ENCODE assay signal across 6 cellular contexts in the genomic region with DNA sequence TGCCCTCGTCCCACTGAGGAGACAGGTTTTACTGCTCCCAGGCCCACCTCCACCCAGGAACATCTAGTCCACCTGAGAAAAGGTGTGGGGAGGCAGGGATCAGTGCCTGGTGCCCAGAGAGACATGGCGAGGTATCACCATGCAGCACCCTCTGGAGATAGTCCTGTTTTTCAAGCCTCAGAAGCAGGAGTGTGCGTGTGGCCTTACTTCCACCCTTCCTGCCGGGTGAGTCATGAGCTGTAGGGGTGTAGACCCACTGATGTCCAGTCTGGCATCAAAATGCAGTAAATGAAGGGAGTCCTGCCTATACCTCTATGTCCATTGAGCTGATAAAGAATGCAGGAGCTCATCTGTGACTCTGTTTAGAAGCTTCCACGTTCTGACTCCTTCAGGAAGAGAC. TPM values are rescaled to one million over a fixed set of nuclear protein-coding genes. Genes with fewer than 3 reads are reported as not detected.
"Had no signal": no experiment of that assay in that cellular context is flagged by ENCODE, and none has a peak within 500 bp of the region (broad histone marks: within the 10 kb centered on the region; RNA-seq: fewer than 3 reads in every experiment).

No MANE protein-coding gene starts in this region.

RNA-seq across cellular contexts. Expression of gene IFNA1, which starts 9.1 kb away (rescaled TPM):
- total RNA-seq: LHCN-M2, OCI-LY7, PC-9, Peyer's patch, SK-MEL-5 had no signal
- polyA plus RNA-seq: SK-N-SH had no signal

RNA-seq across cellular contexts. Expression of gene IFNE, which starts 32.8 kb away (rescaled TPM):
- total RNA-seq: OCI-LY7, SK-MEL-5 had no signal

RNA-seq across cellular contexts. Expression of gene IFNA8, which starts 40.4 kb away (rescaled TPM):
- total RNA-seq: LHCN-M2, OCI-LY7, PC-9, Peyer's patch, SK-MEL-5 had no signal
- polyA plus RNA-seq: SK-N-SH had no signal
